In genomic region chr16:29975134-29975538, GRCh38 we compare ENCODE assay signal across 8 cellular contexts. TPM values are rescaled to one million over a fixed set of nuclear protein-coding genes. Genes with fewer than 3 reads are reported as not detected.
DNase-seq lines count a peak whose midpoint lies in the region; ATAC-seq, FAIRE-seq and TF ChIP-seq lines count a peak whose summit lies in the region.

No MANE protein-coding gene starts in this region.

- H3K9me3 ChIP-seq in adrenal gland (replicated peaks in 1 of 3) (no peaks in the 10 kb centered on the region), HepG2 (ENCODE audit: low read length) (no peaks in the 10 kb centered on the region), testis (no peaks in the 10 kb centered on the region)

- H3K27me3 ChIP-seq in adrenal gland = no peaks in the 10 kb centered on the region
- H3K27me3 ChIP-seq in HepG2 (ENCODE audit: control insufficient read depth in 1 of 2, insufficient read depth in 2 of 2, low read length in 2 of 2) = no peaks in the 10 kb centered on the region; a peak in 1 of 5 replicates
- H3K27me3 ChIP-seq in testis = no peaks in the 10 kb centered on the region

- no peaks in the 10 kb centered on the region for H3K27me3 Mint-ChIP-seq in activated CD4-positive, alpha-beta T cell treated with anti-CD3 and anti-CD28 coated beads, Interleukin-2, amount 10 ng/mL, durations not matched to agents 24 days and 14 days

- peak overlapping the region; percentile 89 for H3K9ac ChIP-seq in HepG2 (ENCODE audit: insufficient read depth, low read depth, low read length)

- no peak for TF ChIP-seq CTCF in adrenal gland (IDR thresholded peaks at IDR 0.05)
- TF ChIP-seq CTCF in HepG2 (CRISPR knock-in tag; IDR thresholded peaks at IDR 0.05) = no peak
- no peak for TF ChIP-seq CTCF in testis (IDR thresholded peaks at IDR 0.05)
- TF ChIP-seq CTCF in GM10248 (IDR thresholded peaks at IDR 0.05; ENCODE audit: control extremely low read depth, extremely low read depth, low read depth, missing control alignments) = no peak

- peak overlapping the region; percentile 80 for H3K27ac Mint-ChIP-seq in activated CD4-positive, alpha-beta T cell treated with anti-CD3 and anti-CD28 coated beads, Interleukin-2, amount 10 ng/mL, durations not matched to agents 24 days and 14 days

- WGBS in adrenal gland, 4 donors = 31 to 47% (median 39%) methylated on average over 5 of the region's 5 CpGs
- WGBS in HepG2 (ENCODE audit: low lambda C conversion rate) = 64% methylated on average over 5 of the region's 5 CpGs
- WGBS in testis, 2 donors = 30% methylated on average over 5 of the region's 5 CpGs

- TF ChIP-seq EP300 in HepG2 (IDR thresholded peaks at IDR 0.05; ENCODE audit: low read depth in 2 of 2, low read length in 2 of 2) (no peak), HepG2 (CRISPR knock-in tag; IDR thresholded peaks at IDR 0.05; ENCODE audit: borderline replicate concordance) (no peak)

- DNase-seq in activated CD4-positive, alpha-beta T cell treated with anti-CD3 and anti-CD28 coated beads, Interleukin-2, amount 10 ng/mL, durations not matched to agents 24 days and 14 days = no peak
- DNase-seq in activated CD4-positive, alpha-beta T cell treated with anti-CD3 and anti-CD28 coated beads, Interleukin-2, amount 50 U/mL, for 4 hours = no peak
- DNase-seq in adrenal gland (no peak), HepG2 (ENCODE audit: low spot score) (no peak), testis (no peak), NCI-H2029 treated with DMSO at 0.1 percent for 48 hours (lab: John Stamatoyannopoulos, UW) (no peak), GM10248 (ENCODE audit: extremely low spot score) (no peak)
- no peak for DNase-seq in stimulated activated CD4-positive, alpha-beta T cell treated with anti-CD3 and anti-CD28 coated beads, Interleukin-2, amount 100 ng/mL, for 24 hours

- H3K4me3 ChIP-seq in adrenal gland (peak overlapping the region in 2 of 4 donors; percentile 68 to 73), HepG2 (replicated peaks in 1 of 3; ENCODE audit: insufficient read depth in 1 of 3, low read depth in 2 of 3, low read length in 3 of 3) (peak overlapping the region; percentile 86 to 99 (median 91)), testis (peak overlapping the region in 1 of 2 donors; percentile 90)

- peaks cover 30% of the 10 kb centered on the region for H3K4me1 Mint-ChIP-seq in activated CD4-positive, alpha-beta T cell treated with anti-CD3 and anti-CD28 coated beads, Interleukin-2, amount 10 ng/mL, durations not matched to agents 24 days and 14 days

- H3K36me3 ChIP-seq in adrenal gland (replicated peaks in 1 of 2) = peaks cover 0 to 45% of the 10 kb centered on the region in 2 donors
- H3K36me3 ChIP-seq in HepG2 (replicated peaks in 1 of 2; ENCODE audit: control insufficient read depth in 1 of 2, insufficient read depth in 2 of 2, low read length in 2 of 2) = peaks cover 25 to 35% of the 10 kb centered on the region in 2 experiments
- H3K36me3 ChIP-seq in testis (ENCODE audit: low read depth, missing control alignments) = no peaks in the 10 kb centered on the region

- POLR2A ChIA-PET in HepG2 (lab: Yijun Ruan, JAX) = interaction anchor here (1.4 to 4.7 kb wide), 4 partner anchors 13 to 75 kb away, joined by 4 to 47 read pairs (median 42); partner anchors contain the start of genes ASPHD1, KCTD13, SEZ6L2 and TMEM219
- POLR2A ChIA-PET in GM10248 (lab: Yijun Ruan, JAX) = interaction anchor here (0.8 kb wide), 1 partner anchor 19 kb away, joined by 4 read pairs; no protein-coding TSS in a partner anchor

- H3K9me3 Mint-ChIP-seq in activated CD4-positive, alpha-beta T cell treated with anti-CD3 and anti-CD28 coated beads, Interleukin-2, amount 10 ng/mL, durations not matched to agents 24 days and 14 days = no peaks in the 10 kb centered on the region

- H3K4me3 Mint-ChIP-seq in activated CD4-positive, alpha-beta T cell treated with anti-CD3 and anti-CD28 coated beads, Interleukin-2, amount 10 ng/mL, durations not matched to agents 24 days and 14 days = peak overlapping the region; percentile 91

- no peak overlapping the region for H2AFZ ChIP-seq in HepG2 (ENCODE audit: low read length)

- H3K4me2 ChIP-seq in HepG2 (ENCODE audit: low read depth, low read length) = peak overlapping the region; percentile 93

- H4K20me1 ChIP-seq in HepG2 (ENCODE audit: insufficient read depth, low read length) = peaks cover 23% of the 10 kb centered on the region

- CTCF ChIA-PET in HepG2 (lab: Yijun Ruan, JAX; ENCODE audit: low intra/inter-chr PET ratio, low total read pairs) (no interaction called here), GM10248 (lab: Yijun Ruan, JAX) (interaction anchor here (1.5 to 4.1 kb wide), 5 partner anchors 12 to 127 kb away, joined by 4 to 25 read pairs (median 7); partner anchors contain the start of genes TLCD3B and TMEM219)

- H3K4me1 ChIP-seq in adrenal gland (replicated peaks in 1 of 2) (peaks cover 28 to 49% of the 10 kb centered on the region in 2 donors), HepG2 (ENCODE audit: insufficient read depth, low read length) (peaks cover 30% of the 10 kb centered on the region), testis (peaks cover 24% of the 10 kb centered on the region)

- no peak for ATAC-seq in HepG2

- in situ Hi-C loops in HepG2 (cut with HindIII; ENCODE audit: extremely low pct_ligation_motif_present, low pct_unique_long_range_greater_than_20kb) = no loop called here

- peaks cover 38% of the 10 kb centered on the region for H3K79me2 ChIP-seq in HepG2 (ENCODE audit: insufficient read depth, low read length)

- intact Hi-C loops in activated CD4-positive, alpha-beta T cell treated with anti-CD3 and anti-CD28 coated beads, Interleukin-2, amount 10 ng/mL, durations not matched to agents 24 days and 14 days (cut with micrococcal nuclease) = loop anchor here (10.0 kb wide), 1 partner anchor 110 kb away; the partner anchor contains the start of gene CDIPT
- intact Hi-C loops in adrenal gland (cut with DNase I) (no loop called here), HepG2 (cut with micrococcal nuclease; ENCODE audit: unreplicated experiment) (no loop called here), testis (cut with DNase I; ENCODE audit: low total_unique reads) (no loop called here)

- TF ChIP-seq POLR2A in adrenal gland (IDR thresholded peaks at IDR 0.05) = no peak
- TF ChIP-seq POLR2A in HepG2 (IDR thresholded peaks at IDR 0.05; ENCODE audit: insufficient read depth in 1 of 2, low read depth in 2 of 2, low read length in 2 of 2) = no peak
- TF ChIP-seq POLR2A in testis (IDR thresholded peaks at IDR 0.05) = no peak

- peaks cover 30% of the 10 kb centered on the region for H3K36me3 Mint-ChIP-seq in activated CD4-positive, alpha-beta T cell treated with anti-CD3 and anti-CD28 coated beads, Interleukin-2, amount 10 ng/mL, durations not matched to agents 24 days and 14 days (ENCODE audit: low read depth)

- no TSS peak for BruUV-seq in HepG2 (replicated peaks; lab: Mats Ljungman, UMichigan)

- no peak for FAIRE-seq in HepG2 (lab: Jason Lieb, UNC)

- no peak for TF ChIP-seq RAD21 in HepG2 (CRISPR knock-in tag; IDR thresholded peaks at IDR 0.05)

- H3K27ac ChIP-seq in adrenal gland (peak overlapping the region in 4 of 5 donors; percentile 3 to 87 (median 80)), HepG2 (ENCODE audit: extremely low read length, insufficient read depth, low read length) (peak overlapping the region; percentile 72), testis (peak overlapping the region; percentile 69 to 95)

RNA-seq across cellular contexts. Expression of gene TAOK2, which starts 1.5 kb away (rescaled TPM):
- total RNA-seq in activated CD4-positive, alpha-beta T cell treated with anti-CD3 and anti-CD28 coated beads, Interleukin-2, amount 10 ng/mL, durations not matched to agents 24 days and 14 days = 35.8 and 38.7 TPM in 2 replicates
- 10 to 100 TPM; 57.5 to 95.0 (median 76.1) TPM for total RNA-seq in adrenal gland
- 100 to 1,000 TPM in 1 of 3 donors, 10 to 100 TPM in 2; 36.6 to 135 (median 51.0) TPM for polyA plus RNA-seq in adrenal gland
- 27.6 and 43.2 TPM in 2 replicates for total RNA-seq in HepG2 (2016; rRNA removed; fragmentation: Illumina TruSeq; extraction: Trizol)
- total RNA-seq in HepG2 (2016; cell fraction: cytosol; rRNA removed; fragmentation: Illumina TruSeq; extraction: Trizol; ENCODE audit: low read depth) = 7.5 and 7.7 TPM in 2 replicates
- total RNA-seq in HepG2 (2016; cell fraction: insoluble cytoplasmic fraction; rRNA removed; fragmentation: Illumina TruSeq; extraction: Trizol) = 23.0 and 42.5 TPM in 2 replicates
- total RNA-seq in HepG2 (2016; cell fraction: membrane; rRNA removed; fragmentation: Illumina TruSeq; extraction: Trizol) = 15.4 TPM in 2 replicates
- total RNA-seq in HepG2 (2016; cell fraction: nucleus; rRNA removed; fragmentation: Illumina TruSeq; extraction: Trizol) = 36.7 and 42.5 TPM in 2 replicates
- 17.4 and 24.8 TPM in 2 replicates for polyA plus RNA-seq in HepG2 (2011; rRNA removed)
- 10.9 and 13.5 TPM in 2 replicates for polyA plus RNA-seq in HepG2 (2011; cell fraction: cytosol; rRNA removed)
- polyA plus RNA-seq in HepG2 (2011; cell fraction: nucleus; rRNA removed) = 101 and 105 TPM in 2 replicates
- 15.5 and 21.1 TPM in 2 replicates for polyA plus RNA-seq in HepG2 (2012)
- 1.7 and 1.9 TPM in 2 replicates for polyA plus RNA-seq in HepG2 (2016; cell fraction: cytosol; fragmentation: Illumina TruSeq; extraction: Trizol; ENCODE audit: low read depth)
- 15.8 and 17.9 TPM in 2 replicates for polyA plus RNA-seq in HepG2 (2016; cell fraction: insoluble cytoplasmic fraction; fragmentation: Illumina TruSeq; extraction: Trizol; ENCODE audit: low read depth)
- 3.8 and 4.5 TPM in 2 replicates for polyA plus RNA-seq in HepG2 (2016; cell fraction: membrane; fragmentation: Illumina TruSeq; extraction: Trizol; ENCODE audit: low read depth)
- 80.3 and 83.9 TPM in 2 replicates for polyA plus RNA-seq in HepG2 (2016; cell fraction: nucleus; fragmentation: Illumina TruSeq; extraction: Trizol; ENCODE audit: insufficient read depth, low read depth)
- polyA minus RNA-seq in HepG2 (2011; rRNA and poly(A)+ RNA removed; ENCODE audit: low replicate concordance) = 28.3 and 32.0 TPM in 2 replicates
- polyA minus RNA-seq in HepG2 (2011; cell fraction: cytosol; rRNA and poly(A)+ RNA removed) = 14.9 and 15.1 TPM in 2 replicates
- polyA minus RNA-seq in HepG2 (2011; cell fraction: nucleus; rRNA and poly(A)+ RNA removed) = 27.7 and 31.1 TPM in 2 replicates
- total RNA-seq in testis = 100 to 1,000 TPM; 126 to 140 TPM
- 66.5 TPM for polyA plus RNA-seq in testis (ENCODE audit: insufficient read depth, low read depth, low replicate concordance)

RNA-seq across cellular contexts. Expression of gene TMEM219, which starts 13.3 kb away (rescaled TPM):
- total RNA-seq in activated CD4-positive, alpha-beta T cell treated with anti-CD3 and anti-CD28 coated beads, Interleukin-2, amount 10 ng/mL, durations not matched to agents 24 days and 14 days = 41.7 and 43.8 TPM in 2 replicates
- total RNA-seq in adrenal gland (100 to 1,000 TPM; 164 to 300 (median 192) TPM), HepG2 (2016; rRNA removed; fragmentation: Illumina TruSeq; extraction: Trizol) (64.5 and 105 TPM in 2 replicates), testis (100 to 1,000 TPM; 160 to 203 TPM)
- polyA plus RNA-seq in adrenal gland (100 to 1,000 TPM; 100 to 278 (median 272) TPM), HepG2 (2011; rRNA removed) (115 and 151 TPM in 2 replicates), testis (ENCODE audit: insufficient read depth, low read depth, low replicate concordance) (280 TPM)
- total RNA-seq in HepG2 (2016; cell fraction: cytosol; rRNA removed; fragmentation: Illumina TruSeq; extraction: Trizol; ENCODE audit: low read depth) = 761 and 811 TPM in 2 replicates
- 62.0 and 109 TPM in 2 replicates for total RNA-seq in HepG2 (2016; cell fraction: insoluble cytoplasmic fraction; rRNA removed; fragmentation: Illumina TruSeq; extraction: Trizol)
- 407 and 415 TPM in 2 replicates for total RNA-seq in HepG2 (2016; cell fraction: membrane; rRNA removed; fragmentation: Illumina TruSeq; extraction: Trizol)
- 62.1 and 65.6 TPM in 2 replicates for total RNA-seq in HepG2 (2016; cell fraction: nucleus; rRNA removed; fragmentation: Illumina TruSeq; extraction: Trizol)
- 126 and 145 TPM in 2 replicates for polyA plus RNA-seq in HepG2 (2011; cell fraction: cytosol; rRNA removed)
- polyA plus RNA-seq in HepG2 (2011; cell fraction: nucleus; rRNA removed) = 259 and 324 TPM in 2 replicates
- polyA plus RNA-seq in HepG2 (2012) = 94.7 and 126 TPM in 2 replicates
- polyA plus RNA-seq in HepG2 (2016; cell fraction: cytosol; fragmentation: Illumina TruSeq; extraction: Trizol; ENCODE audit: low read depth) = 761 and 764 TPM in 2 replicates
- polyA plus RNA-seq in HepG2 (2016; cell fraction: insoluble cytoplasmic fraction; fragmentation: Illumina TruSeq; extraction: Trizol; ENCODE audit: low read depth) = 53.8 and 60.5 TPM in 2 replicates
- 363 and 365 TPM in 2 replicates for polyA plus RNA-seq in HepG2 (2016; cell fraction: membrane; fragmentation: Illumina TruSeq; extraction: Trizol; ENCODE audit: low read depth)
- polyA plus RNA-seq in HepG2 (2016; cell fraction: nucleus; fragmentation: Illumina TruSeq; extraction: Trizol; ENCODE audit: insufficient read depth, low read depth) = 104 and 107 TPM in 2 replicates
- polyA minus RNA-seq in HepG2 (2011; rRNA and poly(A)+ RNA removed; ENCODE audit: low replicate concordance) = 49.5 and 97.0 TPM in 2 replicates
- polyA minus RNA-seq in HepG2 (2011; cell fraction: cytosol; rRNA and poly(A)+ RNA removed) = 34.3 and 40.4 TPM in 2 replicates
- 48.5 and 65.4 TPM in 2 replicates for polyA minus RNA-seq in HepG2 (2011; cell fraction: nucleus; rRNA and poly(A)+ RNA removed)

RNA-seq across cellular contexts. Expression of gene HIRIP3, which starts 20.3 kb away (rescaled TPM):
- 45.9 and 47.7 TPM in 2 replicates for total RNA-seq in activated CD4-positive, alpha-beta T cell treated with anti-CD3 and anti-CD28 coated beads, Interleukin-2, amount 10 ng/mL, durations not matched to agents 24 days and 14 days
- total RNA-seq in adrenal gland (10 to 100 TPM; 11.9 to 35.0 (median 19.1) TPM), HepG2 (2016; rRNA removed; fragmentation: Illumina TruSeq; extraction: Trizol) (17.2 and 17.3 TPM in 2 replicates), testis (10 to 100 TPM; 32.1 to 40.2 TPM)
- polyA plus RNA-seq in adrenal gland (10 to 100 TPM; 12.6 to 24.9 (median 20.2) TPM), HepG2 (2011; rRNA removed) (12.6 and 16.3 TPM in 2 replicates), testis (ENCODE audit: insufficient read depth, low read depth, low replicate concordance) (57.3 TPM)
- total RNA-seq in HepG2 (2016; cell fraction: cytosol; rRNA removed; fragmentation: Illumina TruSeq; extraction: Trizol; ENCODE audit: low read depth) = 14.2 TPM in 2 replicates
- total RNA-seq in HepG2 (2016; cell fraction: insoluble cytoplasmic fraction; rRNA removed; fragmentation: Illumina TruSeq; extraction: Trizol) = 15.1 and 16.3 TPM in 2 replicates
- total RNA-seq in HepG2 (2016; cell fraction: membrane; rRNA removed; fragmentation: Illumina TruSeq; extraction: Trizol) = 19.3 and 23.7 TPM in 2 replicates
- total RNA-seq in HepG2 (2016; cell fraction: nucleus; rRNA removed; fragmentation: Illumina TruSeq; extraction: Trizol) = 8.3 and 10.3 TPM in 2 replicates
- polyA plus RNA-seq in HepG2 (2011; cell fraction: cytosol; rRNA removed) = 12.2 and 16.8 TPM in 2 replicates
- polyA plus RNA-seq in HepG2 (2011; cell fraction: nucleus; rRNA removed) = 12.7 and 15.6 TPM in 2 replicates
- polyA plus RNA-seq in HepG2 (2012) = 8.7 and 10.3 TPM in 2 replicates
- 11.5 and 15.7 TPM in 2 replicates for polyA plus RNA-seq in HepG2 (2016; cell fraction: cytosol; fragmentation: Illumina TruSeq; extraction: Trizol; ENCODE audit: low read depth)
- 23.3 and 25.6 TPM in 2 replicates for polyA plus RNA-seq in HepG2 (2016; cell fraction: insoluble cytoplasmic fraction; fragmentation: Illumina TruSeq; extraction: Trizol; ENCODE audit: low read depth)
- polyA plus RNA-seq in HepG2 (2016; cell fraction: membrane; fragmentation: Illumina TruSeq; extraction: Trizol; ENCODE audit: low read depth) = 18.8 and 21.7 TPM in 2 replicates
- polyA plus RNA-seq in HepG2 (2016; cell fraction: nucleus; fragmentation: Illumina TruSeq; extraction: Trizol; ENCODE audit: insufficient read depth, low read depth) = 21.5 and 22.8 TPM in 2 replicates
- 7.0 and 15.9 TPM in 2 replicates for polyA minus RNA-seq in HepG2 (2011; rRNA and poly(A)+ RNA removed; ENCODE audit: low replicate concordance)
- 3.3 and 7.2 TPM in 2 replicates for polyA minus RNA-seq in HepG2 (2011; cell fraction: cytosol; rRNA and poly(A)+ RNA removed)
- 8.4 and 11.6 TPM in 2 replicates for polyA minus RNA-seq in HepG2 (2011; cell fraction: nucleus; rRNA and poly(A)+ RNA removed)

RNA-seq across cellular contexts. Expression of gene INO80E, which starts 20.9 kb away (rescaled TPM):
- total RNA-seq in activated CD4-positive, alpha-beta T cell treated with anti-CD3 and anti-CD28 coated beads, Interleukin-2, amount 10 ng/mL, durations not matched to agents 24 days and 14 days = 129 and 133 TPM in 2 replicates
- 100 to 1,000 TPM in 2 of 8 donors, 10 to 100 TPM in 6; 31.8 to 120 (median 73.4) TPM for total RNA-seq in adrenal gland
- 100 to 1,000 TPM in 2 of 3 donors, 10 to 100 TPM in 1; 42.8 to 362 (median 103) TPM for polyA plus RNA-seq in adrenal gland
- total RNA-seq in HepG2 (2016; rRNA removed; fragmentation: Illumina TruSeq; extraction: Trizol) = 39.5 and 45.6 TPM in 2 replicates
- 18.9 and 22.7 TPM in 2 replicates for total RNA-seq in HepG2 (2016; cell fraction: cytosol; rRNA removed; fragmentation: Illumina TruSeq; extraction: Trizol; ENCODE audit: low read depth)
- 35.1 and 45.9 TPM in 2 replicates for total RNA-seq in HepG2 (2016; cell fraction: insoluble cytoplasmic fraction; rRNA removed; fragmentation: Illumina TruSeq; extraction: Trizol)
- total RNA-seq in HepG2 (2016; cell fraction: membrane; rRNA removed; fragmentation: Illumina TruSeq; extraction: Trizol) = 25.0 and 29.9 TPM in 2 replicates
- total RNA-seq in HepG2 (2016; cell fraction: nucleus; rRNA removed; fragmentation: Illumina TruSeq; extraction: Trizol) = 25.3 and 33.1 TPM in 2 replicates
- polyA plus RNA-seq in HepG2 (2011; rRNA removed) = 25.8 and 28.4 TPM in 2 replicates
- polyA plus RNA-seq in HepG2 (2011; cell fraction: cytosol; rRNA removed) = 25.4 and 28.1 TPM in 2 replicates
- polyA plus RNA-seq in HepG2 (2011; cell fraction: nucleus; rRNA removed) = 71.2 and 71.9 TPM in 2 replicates
- polyA plus RNA-seq in HepG2 (2012) = 26.9 and 29.3 TPM in 2 replicates
- polyA plus RNA-seq in HepG2 (2016; cell fraction: cytosol; fragmentation: Illumina TruSeq; extraction: Trizol; ENCODE audit: low read depth) = 26.1 and 33.3 TPM in 2 replicates
- polyA plus RNA-seq in HepG2 (2016; cell fraction: insoluble cytoplasmic fraction; fragmentation: Illumina TruSeq; extraction: Trizol; ENCODE audit: low read depth) = 59.9 and 67.8 TPM in 2 replicates
- 33.8 and 33.9 TPM in 2 replicates for polyA plus RNA-seq in HepG2 (2016; cell fraction: membrane; fragmentation: Illumina TruSeq; extraction: Trizol; ENCODE audit: low read depth)
- 83.7 and 87.4 TPM in 2 replicates for polyA plus RNA-seq in HepG2 (2016; cell fraction: nucleus; fragmentation: Illumina TruSeq; extraction: Trizol; ENCODE audit: insufficient read depth, low read depth)
- 9.4 and 17.6 TPM in 2 replicates for polyA minus RNA-seq in HepG2 (2011; rRNA and poly(A)+ RNA removed; ENCODE audit: low replicate concordance)
- polyA minus RNA-seq in HepG2 (2011; cell fraction: cytosol; rRNA and poly(A)+ RNA removed) = 5.5 and 10.9 TPM in 2 replicates
- 15.3 and 21.1 TPM in 2 replicates for polyA minus RNA-seq in HepG2 (2011; cell fraction: nucleus; rRNA and poly(A)+ RNA removed)
- total RNA-seq in testis = 10 to 100 TPM; 64.0 to 72.3 TPM
- 98.1 TPM for polyA plus RNA-seq in testis (ENCODE audit: insufficient read depth, low read depth, low replicate concordance)

RNA-seq across cellular contexts. Expression of gene DOC2A, which starts 35.7 kb away (rescaled TPM):
- total RNA-seq in activated CD4-positive, alpha-beta T cell treated with anti-CD3 and anti-CD28 coated beads, Interleukin-2, amount 10 ng/mL, durations not matched to agents 24 days and 14 days = 2.7 and 3.2 TPM in 2 replicates
- total RNA-seq in adrenal gland = 10 to 100 TPM in 1 of 8 donors, 1 to 10 TPM in 4, under 1 TPM in 2, not detected in 1; 0.35 to 14.8 (median 2.5) TPM
- polyA plus RNA-seq in adrenal gland = 10 to 100 TPM in 1 of 3 donors, 1 to 10 TPM in 1, under 1 TPM in 1; 0.60 to 33.0 (median 9.5) TPM
- total RNA-seq in HepG2 (2016; rRNA removed; fragmentation: Illumina TruSeq; extraction: Trizol) = 0.15 and 0.21 TPM in 2 replicates
- total RNA-seq in HepG2 (2016; cell fraction: cytosol; rRNA removed; fragmentation: Illumina TruSeq; extraction: Trizol; ENCODE audit: low read depth) = not detected in 2 replicates
- total RNA-seq in HepG2 (2016; cell fraction: insoluble cytoplasmic fraction; rRNA removed; fragmentation: Illumina TruSeq; extraction: Trizol) = 0.24 TPM in 1 of 2 replicates, not detected in the other
- not detected in 2 replicates for total RNA-seq in HepG2 (2016; cell fraction: membrane; rRNA removed; fragmentation: Illumina TruSeq; extraction: Trizol)
- 0.22 TPM in 1 of 2 replicates, not detected in the other for total RNA-seq in HepG2 (2016; cell fraction: nucleus; rRNA removed; fragmentation: Illumina TruSeq; extraction: Trizol)
- 0.55 and 1.4 TPM in 2 replicates for polyA plus RNA-seq in HepG2 (2011; rRNA removed)
- 0.36 and 0.52 TPM in 2 replicates for polyA plus RNA-seq in HepG2 (2011; cell fraction: cytosol; rRNA removed)
- 4.4 and 6.3 TPM in 2 replicates for polyA plus RNA-seq in HepG2 (2011; cell fraction: nucleus; rRNA removed)
- polyA plus RNA-seq in HepG2 (2012) = 0.52 and 0.72 TPM in 2 replicates
- not detected in 2 replicates for polyA plus RNA-seq in HepG2 (2016; cell fraction: cytosol; fragmentation: Illumina TruSeq; extraction: Trizol; ENCODE audit: low read depth)
- polyA plus RNA-seq in HepG2 (2016; cell fraction: insoluble cytoplasmic fraction; fragmentation: Illumina TruSeq; extraction: Trizol; ENCODE audit: low read depth) = not detected in 2 replicates
- not detected in 2 replicates for polyA plus RNA-seq in HepG2 (2016; cell fraction: membrane; fragmentation: Illumina TruSeq; extraction: Trizol; ENCODE audit: low read depth)
- 0.66 and 1.1 TPM in 2 replicates for polyA plus RNA-seq in HepG2 (2016; cell fraction: nucleus; fragmentation: Illumina TruSeq; extraction: Trizol; ENCODE audit: insufficient read depth, low read depth)
- 0.12 and 0.37 TPM in 2 replicates for polyA minus RNA-seq in HepG2 (2011; rRNA and poly(A)+ RNA removed; ENCODE audit: low replicate concordance)
- not detected in 2 replicates for polyA minus RNA-seq in HepG2 (2011; cell fraction: cytosol; rRNA and poly(A)+ RNA removed)
- not detected in 2 replicates for polyA minus RNA-seq in HepG2 (2011; cell fraction: nucleus; rRNA and poly(A)+ RNA removed)
- 10 to 100 TPM; 28.3 to 45.3 TPM for total RNA-seq in testis
- 75.1 TPM for polyA plus RNA-seq in testis (ENCODE audit: insufficient read depth, low read depth, low replicate concordance)
